15 cellular contexts compared by ENCODE assay signal in the genomic region with DNA sequence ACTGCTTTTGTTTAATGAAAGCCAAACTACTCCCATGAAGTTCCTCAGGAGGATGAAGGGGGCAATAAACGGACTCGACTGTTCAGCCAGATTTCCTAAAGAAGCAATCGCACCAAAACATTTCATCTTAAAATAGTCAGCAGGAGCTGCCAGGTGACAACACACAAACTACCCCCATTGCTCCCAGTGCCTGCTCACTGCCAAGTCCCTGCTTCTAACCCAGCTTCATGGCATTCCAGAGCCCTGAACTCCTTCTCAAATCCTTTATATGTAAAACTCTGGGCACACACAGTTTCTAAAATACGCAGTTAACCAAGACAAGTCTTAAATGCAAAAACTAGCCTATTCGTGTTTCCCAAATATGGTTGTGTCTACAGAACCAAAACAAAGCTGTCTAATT.
A peak's percentile ranks its signal among the peaks of the same experiment; 100 is the strongest.
DNase-seq lines count a peak whose midpoint lies in the region; ATAC-seq, FAIRE-seq and TF ChIP-seq lines count a peak whose summit lies in the region.
"Had no signal": no experiment of that assay in that cellular context is flagged by ENCODE, and none has a peak within 500 bp of the region (broad histone marks: within the 10 kb centered on the region; RNA-seq: fewer than 3 reads in every experiment).

No MANE protein-coding gene starts in this region.

- no peak for DNase-seq in astrocyte (ENCODE audit: low read depth)
- DNase-seq in heart left ventricle = no peak
- DNase-seq in transverse colon = no peak
- no peak for DNase-seq in activated CD4-positive, alpha-beta T cell treated with anti-CD3 and anti-CD28 coated beads, Interleukin-2, amount 50 U/mL, for 48 hours
- no peak for DNase-seq in COLO829 (ENCODE audit: low spot score)
- DNase-seq: activated CD8-positive, alpha-beta memory T cell treated with anti-CD3 and anti-CD28 coated beads, Interleukin-2, amount 10 ng/mL, durations not matched to agents 7 days and 5 days; adrenal gland; Calu3; NCI-H187 treated with DMSO at 0.1 percent for 48 hours; nephron progenitor cell; stimulated activated naive CD8-positive, alpha-beta T cell treated with anti-CD3 and anti-CD28 coated beads, Interleukin-15, Interleukin-2, amounts not matched to agents 100 U/mL and 50 U/mL, for 24 hours had no signal

- no peak overlapping the region for H3K4me3 Mint-ChIP-seq in astrocyte (ENCODE audit: unreplicated experiment)
- H3K4me3 Mint-ChIP-seq in nephron = no peak overlapping the region
- H3K4me3 Mint-ChIP-seq: activated CD8-positive, alpha-beta memory T cell treated with anti-CD3 and anti-CD28 coated beads, Interleukin-2, amount 10 ng/mL, durations not matched to agents 7 days and 5 days; nephron progenitor cell had no signal

- H3K9ac ChIP-seq in astrocyte (ENCODE audit: low read length) = no peak overlapping the region

- H3K9me3 Mint-ChIP-seq in astrocyte (ENCODE audit: unreplicated experiment) (no peaks in the 10 kb centered on the region), nephron (no peaks in the 10 kb centered on the region)
- H3K9me3 Mint-ChIP-seq: nephron progenitor cell had no signal

- in situ Hi-C loops in transverse colon (cut with MboI; ENCODE audit: low pct_ligation_motif_present in 1 of 4, low pct_unique_long_range_greater_than_20kb in 1 of 4, low sequenced_read_pairs in 3 of 4) = no loop called here

- no peaks in the 10 kb centered on the region for H3K27me3 ChIP-seq in astrocyte (ENCODE audit: insufficient read depth, low read length)
- H3K27me3 ChIP-seq in heart left ventricle = no peaks in the 10 kb centered on the region
- no peaks in the 10 kb centered on the region for H3K27me3 ChIP-seq in transverse colon
- H3K27me3 ChIP-seq: adrenal gland had no signal

- H3K27me3 Mint-ChIP-seq in astrocyte (ENCODE audit: low read depth, unreplicated experiment) (no peaks in the 10 kb centered on the region), nephron (ENCODE audit: low read depth) (no peaks in the 10 kb centered on the region)

- H3K4me1 Mint-ChIP-seq in astrocyte (ENCODE audit: low read depth, unreplicated experiment) (peaks cover 10% of the 10 kb centered on the region), nephron (peaks cover 40% of the 10 kb centered on the region)
- H3K4me1 Mint-ChIP-seq: activated CD8-positive, alpha-beta memory T cell treated with anti-CD3 and anti-CD28 coated beads, Interleukin-2, amount 10 ng/mL, durations not matched to agents 7 days and 5 days had no signal

- H3K4me1 ChIP-seq in astrocyte (ENCODE audit: insufficient read depth, low read length) = peaks cover 5% of the 10 kb centered on the region
- peaks cover 7 to 89% (median 37%) of the 10 kb centered on the region in 12 donors for H3K4me1 ChIP-seq in heart left ventricle
- H3K4me1 ChIP-seq in transverse colon = peaks cover 9 to 36% (median 16%) of the 10 kb centered on the region in 4 donors

- H3K9me3 ChIP-seq in astrocyte (ENCODE audit: insufficient read depth, low read depth, low read length) (no peaks in the 10 kb centered on the region), heart left ventricle (no peaks in the 10 kb centered on the region), transverse colon (no peaks in the 10 kb centered on the region)
- H3K9me3 ChIP-seq: adrenal gland had no signal

- no peak for TF ChIP-seq POLR2A in heart left ventricle (IDR thresholded peaks at IDR 0.05)
- no peak for TF ChIP-seq POLR2A in transverse colon (IDR thresholded peaks at IDR 0.05)

- 31 to 52% (median 42%) methylated on average over 5 of the region's 5 CpGs for WGBS in heart left ventricle, 4 donors
- WGBS in transverse colon (ENCODE audit: low coverage in 1 of 2), 2 donors = 52 to 80% methylated on average over 1 to 5 of the region's 5 CpGs

- ATAC-seq in heart left ventricle (peak; percentile 22 to 48 (median 40)), SK-N-SH treated with all-trans-retinoic acid at 6 μM for 48 hours (no peak)
- ATAC-seq: activated CD8-positive, alpha-beta memory T cell treated with anti-CD3 and anti-CD28 coated beads, Interleukin-2, amount 10 ng/mL, durations not matched to agents 7 days and 5 days; GM12878; stimulated activated naive CD8-positive, alpha-beta T cell treated with anti-CD3 and anti-CD28 coated beads, Interleukin-15, Interleukin-2, amounts not matched to agents 100 U/mL and 50 U/mL, for 24 hours had no signal

- H3K36me3 Mint-ChIP-seq in astrocyte (ENCODE audit: low read depth, unreplicated experiment) = no peaks in the 10 kb centered on the region
- H3K36me3 Mint-ChIP-seq in nephron (ENCODE audit: low read depth) = no peaks in the 10 kb centered on the region
- H3K36me3 Mint-ChIP-seq: activated CD8-positive, alpha-beta memory T cell treated with anti-CD3 and anti-CD28 coated beads, Interleukin-2, amount 10 ng/mL, durations not matched to agents 7 days and 5 days had no signal

- H3K36me3 ChIP-seq in astrocyte (ENCODE audit: insufficient read depth, low read length) (no peaks in the 10 kb centered on the region), heart left ventricle (peaks cover 0 to 6% (median 0%) of the 10 kb centered on the region in 9 donors), transverse colon (no peaks in the 10 kb centered on the region)
- H3K36me3 ChIP-seq: adrenal gland had no signal

- TF ChIP-seq EP300 in transverse colon (IDR thresholded peaks at IDR 0.05; ENCODE audit: low read depth) = no peak

- TF ChIP-seq CTCF in astrocyte (IDR thresholded peaks at IDR 0.05; ENCODE audit: insufficient read depth, low read depth, low read length) = no peak
- TF ChIP-seq CTCF in heart left ventricle (IDR thresholded peaks at IDR 0.05) = no peak
- TF ChIP-seq CTCF in nephron (IDR thresholded peaks at IDR 0.05; ENCODE audit: unreplicated experiment in 3 of 3) = no peak
- no peak for TF ChIP-seq CTCF in transverse colon (IDR thresholded peaks at IDR 0.05)

- H3K79me2 ChIP-seq in astrocyte (ENCODE audit: insufficient read depth, low read length) = no peaks in the 10 kb centered on the region

- no peaks in the 10 kb centered on the region for H4K20me1 ChIP-seq in astrocyte (ENCODE audit: insufficient read depth, low read length)

- no peak overlapping the region for H3K4me2 ChIP-seq in astrocyte (ENCODE audit: low read length)

- intact Hi-C loops in heart left ventricle (cut with DNase I) (loop anchor here in 1 of 10 donors (2.0 kb wide), 1 partner anchor 24 kb away; no protein-coding TSS in a partner anchor), transverse colon (cut with DNase I; ENCODE audit: low total_unique reads) (no loop called here)

- H2AFZ ChIP-seq in astrocyte (ENCODE audit: low read depth, low read length) = no peak overlapping the region

- H3K27ac ChIP-seq in astrocyte (ENCODE audit: low read depth, low read length) (no peak overlapping the region), heart left ventricle (peak overlapping the region; percentile 41 to 91 (median 62)), transverse colon (peak overlapping the region; percentile 67 to 89 (median 88))
- H3K27ac ChIP-seq: adrenal gland had no signal

- H3K4me3 ChIP-seq in astrocyte (ENCODE audit: insufficient read depth, low read depth, low read length) (no peak overlapping the region), heart left ventricle (no peak overlapping the region), transverse colon (no peak overlapping the region)
- H3K4me3 ChIP-seq: adrenal gland, GM12878 had no signal

- H3K27ac Mint-ChIP-seq in astrocyte (ENCODE audit: unreplicated experiment) = peak overlapping the region; percentile 81
- peak overlapping the region; percentile 29 to 83 (median 70) for H3K27ac Mint-ChIP-seq in nephron
- H3K27ac Mint-ChIP-seq: activated CD8-positive, alpha-beta memory T cell treated with anti-CD3 and anti-CD28 coated beads, Interleukin-2, amount 10 ng/mL, durations not matched to agents 7 days and 5 days; nephron progenitor cell had no signal

- FAIRE-seq in astrocyte (lab: Jason Lieb, UNC) = no peak
- FAIRE-seq: endothelial cell of umbilical vein, GM12878 had no signal

TF ChIP-seq in SK-N-SH treated with all-trans-retinoic acid at 6 μM for 48 hours, 23 proteins besides CTCF, POLR2A, EP300 and RAD21 (continues in another document):
- TF ChIP-seq ISL1 (CRISPR knock-in tag; IDR thresholded peaks at IDR 0.05) (no peak), CSDC2 (CRISPR knock-in tag; IDR thresholded peaks at IDR 0.05) (no peak), OSR1 (CRISPR knock-in tag; IDR thresholded peaks at IDR 0.05) (no peak), ZC3H10 (CRISPR knock-in tag; IDR thresholded peaks at IDR 0.05) (no peak), ZNF8 (CRISPR knock-in tag; IDR thresholded peaks at IDR 0.05) (no peak), ZNF565 (CRISPR knock-in tag; conservative IDR thresholded peaks at IDR 0.05; ENCODE audit: low read depth) (no peak), ZFP30 (CRISPR knock-in tag; IDR thresholded peaks at IDR 0.05) (no peak), ESRRG (CRISPR knock-in tag; IDR thresholded peaks at IDR 0.05) (no peak), BACH2 (CRISPR knock-in tag; IDR thresholded peaks at IDR 0.05; ENCODE audit: borderline replicate concordance) (no peak), RARB (CRISPR knock-in tag; IDR thresholded peaks at IDR 0.05) (no peak)
- TF ChIP-seq, protein P1, sequence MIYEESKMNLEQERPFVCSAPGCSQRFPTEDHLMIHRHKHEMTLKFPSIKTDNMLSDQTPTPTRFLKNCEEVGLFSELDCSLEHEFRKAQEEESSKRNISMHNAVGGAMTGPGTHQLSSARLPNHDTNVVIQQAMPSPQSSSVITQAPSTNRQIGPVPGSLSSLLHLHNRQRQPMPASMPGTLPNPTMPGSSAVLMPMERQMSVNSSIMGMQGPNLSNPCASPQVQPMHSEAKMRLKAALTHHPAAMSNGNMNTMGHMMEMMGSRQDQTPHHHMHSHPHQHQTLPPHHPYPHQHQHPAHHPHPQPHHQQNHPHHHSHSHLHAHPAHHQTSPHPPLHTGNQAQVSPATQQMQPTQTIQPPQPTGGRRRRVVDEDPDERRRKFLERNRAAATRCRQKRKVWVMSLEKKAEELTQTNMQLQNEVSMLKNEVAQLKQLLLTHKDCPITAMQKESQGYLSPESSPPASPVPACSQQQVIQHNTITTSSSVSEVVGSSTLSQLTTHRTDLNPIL (CRISPR knock-in tag; IDR thresholded peaks at IDR 0.05; ENCODE audit: low read depth) = no peak
- TF ChIP-seq, protein P2, sequence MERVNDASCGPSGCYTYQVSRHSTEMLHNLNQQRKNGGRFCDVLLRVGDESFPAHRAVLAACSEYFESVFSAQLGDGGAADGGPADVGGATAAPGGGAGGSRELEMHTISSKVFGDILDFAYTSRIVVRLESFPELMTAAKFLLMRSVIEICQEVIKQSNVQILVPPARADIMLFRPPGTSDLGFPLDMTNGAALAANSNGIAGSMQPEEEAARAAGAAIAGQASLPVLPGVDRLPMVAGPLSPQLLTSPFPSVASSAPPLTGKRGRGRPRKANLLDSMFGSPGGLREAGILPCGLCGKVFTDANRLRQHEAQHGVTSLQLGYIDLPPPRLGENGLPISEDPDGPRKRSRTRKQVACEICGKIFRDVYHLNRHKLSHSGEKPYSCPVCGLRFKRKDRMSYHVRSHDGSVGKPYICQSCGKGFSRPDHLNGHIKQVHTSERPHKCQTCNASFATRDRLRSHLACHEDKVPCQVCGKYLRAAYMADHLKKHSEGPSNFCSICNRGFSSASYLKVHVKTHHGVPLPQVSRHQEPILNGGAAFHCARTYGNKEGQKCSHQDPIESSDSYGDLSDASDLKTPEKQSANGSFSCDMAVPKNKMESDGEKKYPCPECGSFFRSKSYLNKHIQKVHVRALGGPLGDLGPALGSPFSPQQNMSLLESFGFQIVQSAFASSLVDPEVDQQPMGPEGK (CRISPR knock-in tag; IDR thresholded peaks at IDR 0.05; ENCODE audit: borderline replicate concordance) = no peak
